ENCODE assay signal across 28 cellular contexts in the genomic region with DNA sequence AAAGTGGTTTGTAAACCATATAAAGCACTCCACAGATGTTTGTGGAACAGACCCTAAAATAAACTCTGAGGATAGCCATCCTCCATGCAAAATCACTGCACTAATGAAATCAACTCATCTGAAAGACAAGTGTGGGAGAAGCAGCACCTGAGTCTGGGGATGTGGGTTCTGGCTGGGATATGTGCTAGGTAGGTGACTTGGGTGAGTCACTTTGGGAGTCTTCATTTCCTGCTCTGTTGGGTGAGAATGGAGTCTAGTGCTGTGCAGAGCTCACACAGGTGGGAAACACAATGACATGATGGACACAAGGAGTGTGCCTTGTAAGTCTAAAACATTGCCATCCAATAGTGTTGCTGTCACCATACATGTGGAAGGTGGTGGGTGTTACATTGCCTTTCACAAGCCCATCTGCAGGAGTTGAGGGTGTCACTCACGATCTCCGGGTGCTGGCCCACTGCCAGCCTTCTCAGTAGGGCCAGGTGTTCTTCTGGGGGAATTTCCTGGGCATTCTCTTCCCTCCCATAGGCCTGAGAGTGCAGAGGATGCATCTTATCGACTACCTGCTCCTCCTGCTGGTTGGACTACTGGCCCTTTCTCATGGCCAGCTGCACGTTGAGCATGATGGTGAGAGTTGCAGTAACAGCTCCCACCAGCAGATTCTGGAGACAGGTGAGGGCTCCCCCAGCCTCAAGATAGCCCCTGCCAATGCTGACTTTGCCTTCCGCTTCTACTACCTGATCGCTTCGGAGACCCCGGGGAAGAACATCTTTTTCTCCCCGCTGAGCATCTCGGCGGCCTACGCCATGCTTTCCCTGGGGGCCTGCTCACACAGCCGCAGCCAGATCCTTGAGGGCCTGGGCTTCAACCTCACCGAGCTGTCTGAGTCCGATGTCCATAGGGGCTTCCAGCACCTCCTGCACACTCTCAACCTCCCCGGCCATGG. TPM values are rescaled to one million over a fixed set of nuclear protein-coding genes. Genes with fewer than 3 reads are reported as not detected.
"Had no signal": no experiment of that assay in that cellular context is flagged by ENCODE, and none has a peak within 500 bp of the region (broad histone marks: within the 10 kb centered on the region; RNA-seq: fewer than 3 reads in every experiment).

No MANE protein-coding gene starts in this region.

- H3K9me3 Mint-ChIP-seq: activated CD8-positive, alpha-beta T cell treated with anti-CD3 and anti-CD28 coated beads for 36 hours; activated naive CD8-positive, alpha-beta T cell treated with anti-CD3 and anti-CD28 coated beads, Interleukin-2, amount 50 U/mL, for 24 hours; neural progenitor cell; stimulated activated effector memory CD8-positive, alpha-beta T cell treated with anti-CD3 and anti-CD28 coated beads, Interleukin-12 subunit alpha, Interleukin-12 subunit beta, amount 100 ng/mL, for 72 hours had no signal

- H3K27ac ChIP-seq: esophagus muscularis mucosa, gastrocnemius medialis, neural progenitor cell, psoas muscle, right atrium auricular region, SK-N-MC had no signal

- ATAC-seq: activated CD8-positive, alpha-beta memory T cell treated with anti-CD3 and anti-CD28 coated beads, Interleukin-2, amount 10 ng/mL, durations not matched to agents 7 days and 5 days; activated CD8-positive, alpha-beta T cell treated with anti-CD3 and anti-CD28 coated beads for 36 hours; activated naive CD8-positive, alpha-beta T cell treated with anti-CD3 and anti-CD28 coated beads, Interleukin-2, amount 50 U/mL, for 24 hours; effector memory CD8-positive, alpha-beta T cell; gastrocnemius medialis; left cardiac atrium; naive thymus-derived CD4-positive, alpha-beta T cell; psoas muscle; stimulated activated effector memory CD8-positive, alpha-beta T cell treated with anti-CD3 and anti-CD28 coated beads, Interleukin-12 subunit alpha, Interleukin-12 subunit beta, amount 100 ng/mL, for 72 hours had no signal

- H3K4me3 Mint-ChIP-seq: activated CD8-positive, alpha-beta memory T cell treated with anti-CD3 and anti-CD28 coated beads, Interleukin-2, amount 10 ng/mL, durations not matched to agents 7 days and 5 days; activated CD8-positive, alpha-beta T cell treated with anti-CD3 and anti-CD28 coated beads for 36 hours; activated naive CD8-positive, alpha-beta T cell treated with anti-CD3 and anti-CD28 coated beads, Interleukin-2, amount 50 U/mL, for 24 hours; brain; effector memory CD8-positive, alpha-beta T cell; naive thymus-derived CD4-positive, alpha-beta T cell; neural progenitor cell; stimulated activated effector memory CD8-positive, alpha-beta T cell treated with anti-CD3 and anti-CD28 coated beads, Interleukin-12 subunit alpha, Interleukin-12 subunit beta, amount 100 ng/mL, for 72 hours had no signal

- H3K4me1 Mint-ChIP-seq: activated CD8-positive, alpha-beta memory T cell treated with anti-CD3 and anti-CD28 coated beads, Interleukin-2, amount 10 ng/mL, durations not matched to agents 7 days and 5 days; activated naive CD8-positive, alpha-beta T cell treated with anti-CD3 and anti-CD28 coated beads, Interleukin-2, amount 50 U/mL, for 24 hours; brain; naive thymus-derived CD4-positive, alpha-beta T cell; stimulated activated effector memory CD8-positive, alpha-beta T cell treated with anti-CD3 and anti-CD28 coated beads, Interleukin-12 subunit alpha, Interleukin-12 subunit beta, amount 100 ng/mL, for 72 hours had no signal

- H3K4me3 ChIP-seq: esophagus muscularis mucosa, gastrocnemius medialis, neural progenitor cell, psoas muscle, right atrium auricular region, SK-N-MC had no signal

- H3K27me3 Mint-ChIP-seq: activated CD8-positive, alpha-beta memory T cell treated with anti-CD3 and anti-CD28 coated beads, Interleukin-2, amount 10 ng/mL, durations not matched to agents 7 days and 5 days; activated naive CD8-positive, alpha-beta T cell treated with anti-CD3 and anti-CD28 coated beads, Interleukin-2, amount 50 U/mL, for 24 hours had no signal

- H3K27ac Mint-ChIP-seq: activated CD8-positive, alpha-beta memory T cell treated with anti-CD3 and anti-CD28 coated beads, Interleukin-2, amount 10 ng/mL, durations not matched to agents 7 days and 5 days; activated CD8-positive, alpha-beta T cell treated with anti-CD3 and anti-CD28 coated beads for 36 hours; activated naive CD8-positive, alpha-beta T cell treated with anti-CD3 and anti-CD28 coated beads, Interleukin-2, amount 50 U/mL, for 24 hours; brain; effector memory CD8-positive, alpha-beta T cell; naive thymus-derived CD4-positive, alpha-beta T cell; neural progenitor cell; stimulated activated effector memory CD8-positive, alpha-beta T cell treated with anti-CD3 and anti-CD28 coated beads, Interleukin-12 subunit alpha, Interleukin-12 subunit beta, amount 100 ng/mL, for 72 hours had no signal

- H3K9me3 ChIP-seq: gastrocnemius medialis, psoas muscle, right atrium auricular region had no signal

- H3K36me3 ChIP-seq: esophagus muscularis mucosa, gastrocnemius medialis, neural progenitor cell, right atrium auricular region had no signal

- H3K36me3 Mint-ChIP-seq: activated CD8-positive, alpha-beta memory T cell treated with anti-CD3 and anti-CD28 coated beads, Interleukin-2, amount 10 ng/mL, durations not matched to agents 7 days and 5 days; brain; naive thymus-derived CD4-positive, alpha-beta T cell; neural progenitor cell; stimulated activated effector memory CD8-positive, alpha-beta T cell treated with anti-CD3 and anti-CD28 coated beads, Interleukin-12 subunit alpha, Interleukin-12 subunit beta, amount 100 ng/mL, for 72 hours had no signal

- H3K9ac ChIP-seq: neural progenitor cell had no signal

- H3K27me3 ChIP-seq: gastrocnemius medialis, neural progenitor cell, right atrium auricular region had no signal

- H3K4me1 ChIP-seq: esophagus muscularis mucosa, neural progenitor cell, psoas muscle, right atrium auricular region had no signal

- DNase-seq: activated CD4-positive, alpha-beta T cell treated with anti-CD3 and anti-CD28 coated beads for 48 hours; activated CD8-positive, alpha-beta memory T cell treated with anti-CD3 and anti-CD28 coated beads, Interleukin-2, amount 10 ng/mL, durations not matched to agents 7 days and 5 days; activated CD8-positive, alpha-beta T cell treated with anti-CD3 and anti-CD28 coated beads for 36 hours; activated gamma-delta T cell; activated naive CD4-positive, alpha-beta T cell treated with anti-CD3 and anti-CD28 coated beads, Interleukin-2, amount 50 U/mL, for 16 hours; activated naive CD8-positive, alpha-beta T cell treated with anti-CD3 and anti-CD28 coated beads, Interleukin-2, amount 50 U/mL, for 24 hours; activated T-cell treated with anti-CD3 and anti-CD28 coated beads for 4 hours; dermis blood vessel endothelial cell; effector memory CD8-positive, alpha-beta T cell; gastrocnemius medialis; hippocampal formation; left cardiac atrium; naive thymus-derived CD4-positive, alpha-beta T cell; psoas muscle; stimulated activated CD4-positive, alpha-beta T cell treated with anti-CD3 and anti-CD28 coated beads, Interleukin-2, amount 100 ng/mL, for 24 hours; SW 1271; T-helper 2 cell; trophoblast cell had no signal

RNA-seq across cellular contexts. Expression of a gene that starts 2.0 kb away (rescaled TPM):
- total RNA-seq: activated CD8-positive, alpha-beta memory T cell treated with anti-CD3 and anti-CD28 coated beads, Interleukin-2, amount 10 ng/mL, durations not matched to agents 7 days and 5 days; activated CD8-positive, alpha-beta T cell treated with anti-CD3 and anti-CD28 coated beads for 36 hours; dermis blood vessel endothelial cell; esophagus muscularis mucosa; left cardiac atrium; lower leg skin; naive thymus-derived CD4-positive, alpha-beta T cell; osteocyte; psoas muscle; right atrium auricular region; skeletal muscle tissue; temporal lobe had no signal
- polyA plus RNA-seq: naive thymus-derived CD4-positive, alpha-beta T cell; psoas muscle had no signal

RNA-seq across cellular contexts. Expression of a gene that starts 18.0 kb away (rescaled TPM):
- total RNA-seq: activated CD8-positive, alpha-beta memory T cell treated with anti-CD3 and anti-CD28 coated beads, Interleukin-2, amount 10 ng/mL, durations not matched to agents 7 days and 5 days; activated CD8-positive, alpha-beta T cell treated with anti-CD3 and anti-CD28 coated beads for 36 hours; naive thymus-derived CD4-positive, alpha-beta T cell; temporal lobe had no signal
- polyA plus RNA-seq: naive thymus-derived CD4-positive, alpha-beta T cell had no signal

RNA-seq across cellular contexts. Expression of a gene that starts 49.0 kb away (rescaled TPM):
- total RNA-seq: activated CD8-positive, alpha-beta memory T cell treated with anti-CD3 and anti-CD28 coated beads, Interleukin-2, amount 10 ng/mL, durations not matched to agents 7 days and 5 days; activated CD8-positive, alpha-beta T cell treated with anti-CD3 and anti-CD28 coated beads for 36 hours; naive thymus-derived CD4-positive, alpha-beta T cell; skeletal muscle tissue had no signal
- polyA plus RNA-seq: naive thymus-derived CD4-positive, alpha-beta T cell had no signal

RNA-seq across cellular contexts. Expression of a gene that starts 53.9 kb away (rescaled TPM):
- total RNA-seq: activated CD8-positive, alpha-beta memory T cell treated with anti-CD3 and anti-CD28 coated beads, Interleukin-2, amount 10 ng/mL, durations not matched to agents 7 days and 5 days; activated CD8-positive, alpha-beta T cell treated with anti-CD3 and anti-CD28 coated beads for 36 hours; dermis blood vessel endothelial cell; esophagus muscularis mucosa; gastrocnemius medialis; left cardiac atrium; naive thymus-derived CD4-positive, alpha-beta T cell; osteocyte; psoas muscle; right atrium auricular region; skeletal muscle tissue; temporal lobe had no signal
- polyA plus RNA-seq: naive thymus-derived CD4-positive, alpha-beta T cell; psoas muscle had no signal
